Comparison of ENCODE assay signal across 42 cellular contexts in the genomic region with DNA sequence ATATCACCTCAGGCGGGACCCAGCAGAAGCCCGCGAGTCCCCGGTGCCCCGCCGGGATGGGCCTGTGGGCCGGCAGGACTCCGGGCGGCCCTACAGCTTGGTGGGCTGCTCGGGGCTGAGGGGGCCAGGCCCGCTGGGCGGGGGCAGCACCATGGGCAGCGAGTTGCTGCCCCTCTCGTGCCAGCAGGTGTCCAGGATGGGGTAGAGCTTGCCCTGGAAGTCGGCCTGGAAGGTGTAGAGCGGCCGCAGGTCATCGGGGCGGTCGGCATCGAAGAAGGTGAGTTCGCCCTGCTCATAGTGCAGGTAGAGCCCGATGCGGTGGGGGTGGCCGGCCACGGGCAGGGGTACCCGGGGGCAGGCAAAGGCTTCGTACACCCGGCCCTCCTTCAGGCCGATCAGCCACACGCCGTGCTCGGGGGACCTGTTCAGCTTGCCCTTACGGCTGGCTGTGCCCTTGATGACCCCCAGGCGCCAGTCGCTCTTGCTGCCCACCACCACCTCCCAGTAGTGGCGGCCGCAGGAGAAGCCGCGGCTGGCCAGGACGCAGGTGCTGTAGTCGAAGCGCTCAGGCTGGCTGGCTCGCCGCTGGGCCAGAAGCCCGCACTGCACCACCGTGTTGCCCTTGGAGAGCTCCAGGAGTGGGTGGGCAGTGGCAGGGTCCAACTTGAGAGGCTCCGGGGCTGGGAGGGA. TPM values are rescaled to one million over a fixed set of nuclear protein-coding genes. Genes with fewer than 3 reads are reported as not detected.
"Had no signal": no experiment of that assay in that cellular context is flagged by ENCODE, and none has a peak within 500 bp of the region (broad histone marks: within the 10 kb centered on the region; RNA-seq: fewer than 3 reads in every experiment).

No MANE protein-coding gene starts in this region.

- DNase-seq: activated CD4-positive, alpha-beta memory T cell treated with anti-CD3 and anti-CD28 coated beads for 36 hours; activated CD4-positive, alpha-beta T cell treated with anti-CD3 and anti-CD28 coated beads for 36 hours; activated CD4-positive, alpha-beta T cell treated with anti-CD3 and anti-CD28 coated beads, Interleukin-2, amount 10 ng/mL, durations not matched to agents 24 days and 14 days; activated CD4-positive, CD25-positive, alpha-beta regulatory T cell; activated CD4-positive, CD25-positive, alpha-beta regulatory T cell treated with anti-CD3 and anti-CD28 coated beads, Interleukin-2, amount 50 U/mL, for 72 hours; activated CD8-positive, alpha-beta memory T cell treated with anti-CD3 and anti-CD28 coated beads, Interleukin-2, amount 10 ng/mL, durations not matched to agents 7 days and 5 days; activated CD8-positive, alpha-beta memory T cell treated with anti-CD3 and anti-CD28 coated beads, Interleukin-2, amount 50 U/mL, for 4 hours; activated CD8-positive, alpha-beta T cell treated with anti-CD3 and anti-CD28 coated beads, Interleukin-2, amount 10 ng/mL, durations not matched to agents 7 days and 5 days; activated effector memory CD4-positive, alpha-beta T cell treated with anti-CD3 and anti-CD28 coated beads, Interleukin-2, amount 50 U/mL, for 16 hours; activated naive CD4-positive, alpha-beta T cell treated with anti-CD3 and anti-CD28 coated beads for 36 hours; activated naive CD8-positive, alpha-beta T cell treated with anti-CD3 and anti-CD28 coated beads for 36 hours; activated naive CD8-positive, alpha-beta T cell treated with anti-CD3 and anti-CD28 coated beads, Interleukin-2, amount 50 U/mL, for 24 hours; activated T-cell treated with anti-CD3 and anti-CD28 coated beads, Interleukin-2, amount 50 U/mL, for 1 hour; activated T-cell treated with anti-CD3 and anti-CD28 coated beads, Interleukin-2, amount 50 U/mL, for 48 hours; adrenal gland; amygdala; aorta; body of pancreas; caudate nucleus; cortex of kidney; dermis blood vessel endothelial cell; effector CD4-positive, alpha-beta T cell; effector memory CD8-positive, alpha-beta T cell; esophagus squamous epithelium; foreskin melanocyte; glutamatergic neuron; heart left ventricle; T-helper 1 cell; T-helper 17 cell; T1000; WERI-Rb-1 had no signal

- H3K4me3 Mint-ChIP-seq: activated CD4-positive, alpha-beta memory T cell treated with anti-CD3 and anti-CD28 coated beads for 36 hours; activated CD4-positive, alpha-beta T cell treated with anti-CD3 and anti-CD28 coated beads for 36 hours; activated CD4-positive, alpha-beta T cell treated with anti-CD3 and anti-CD28 coated beads, Interleukin-2, amount 10 ng/mL, durations not matched to agents 24 days and 14 days; activated CD8-positive, alpha-beta memory T cell treated with anti-CD3 and anti-CD28 coated beads, Interleukin-2, amount 10 ng/mL, durations not matched to agents 7 days and 5 days; activated CD8-positive, alpha-beta T cell treated with anti-CD3 and anti-CD28 coated beads, Interleukin-2, amount 10 ng/mL, durations not matched to agents 7 days and 5 days; activated naive CD4-positive, alpha-beta T cell treated with anti-CD3 and anti-CD28 coated beads for 36 hours; activated naive CD4-positive, alpha-beta T cell treated with anti-CD3 and anti-CD28 coated beads, Interleukin-2, amount 50 U/mL, for 24 hours; activated naive CD8-positive, alpha-beta T cell treated with anti-CD3 and anti-CD28 coated beads for 36 hours; activated naive CD8-positive, alpha-beta T cell treated with anti-CD3 and anti-CD28 coated beads, Interleukin-2, amount 50 U/mL, for 24 hours; activated T-helper 1 cell treated with anti-CD3 and anti-CD28 coated beads, Interleukin-12 subunit alpha, Interleukin-12 subunit beta, Interleukin-2, Interleukin-4 antibody, amounts not matched to agents 30 ng/mL and 10 ng/mL and 1 ng/mL, durations not matched to agents 14 hours and 24 hours and 36 hours; effector memory CD8-positive, alpha-beta T cell; T-helper 17 cell; T-helper 2 cell treated with Interferon-gamma antibody and Interleukin-4, amounts not matched to agents 5 μg/mL and 100 μg/mL, for 36 hours had no signal

- H3K27me3 Mint-ChIP-seq: activated CD4-positive, alpha-beta memory T cell treated with anti-CD3 and anti-CD28 coated beads for 36 hours; activated CD4-positive, alpha-beta T cell treated with anti-CD3 and anti-CD28 coated beads for 36 hours; activated CD4-positive, alpha-beta T cell treated with anti-CD3 and anti-CD28 coated beads, Interleukin-2, amount 10 ng/mL, durations not matched to agents 24 days and 14 days; activated CD8-positive, alpha-beta memory T cell treated with anti-CD3 and anti-CD28 coated beads, Interleukin-2, amount 10 ng/mL, durations not matched to agents 7 days and 5 days; activated naive CD4-positive, alpha-beta T cell treated with anti-CD3 and anti-CD28 coated beads, Interleukin-2, amount 50 U/mL, for 24 hours; activated naive CD8-positive, alpha-beta T cell treated with anti-CD3 and anti-CD28 coated beads for 36 hours; activated naive CD8-positive, alpha-beta T cell treated with anti-CD3 and anti-CD28 coated beads, Interleukin-2, amount 50 U/mL, for 24 hours; T-helper 17 cell had no signal

- H3K9me3 Mint-ChIP-seq: activated CD4-positive, alpha-beta memory T cell treated with anti-CD3 and anti-CD28 coated beads for 36 hours; activated CD4-positive, alpha-beta T cell treated with anti-CD3 and anti-CD28 coated beads, Interleukin-2, amount 10 ng/mL, durations not matched to agents 24 days and 14 days; activated naive CD4-positive, alpha-beta T cell treated with anti-CD3 and anti-CD28 coated beads for 36 hours; activated naive CD4-positive, alpha-beta T cell treated with anti-CD3 and anti-CD28 coated beads, Interleukin-2, amount 50 U/mL, for 24 hours; activated naive CD8-positive, alpha-beta T cell treated with anti-CD3 and anti-CD28 coated beads, Interleukin-2, amount 50 U/mL, for 24 hours; activated T-helper 1 cell treated with anti-CD3 and anti-CD28 coated beads, Interleukin-12 subunit alpha, Interleukin-12 subunit beta, Interleukin-2, Interleukin-4 antibody, amounts not matched to agents 30 ng/mL and 10 ng/mL and 1 ng/mL, durations not matched to agents 14 hours and 24 hours and 36 hours; effector memory CD8-positive, alpha-beta T cell; T-helper 2 cell treated with Interferon-gamma antibody and Interleukin-4, amounts not matched to agents 5 μg/mL and 100 μg/mL, for 36 hours had no signal

- H3K27me3 ChIP-seq: adrenal gland, body of pancreas, esophagus squamous epithelium, heart left ventricle had no signal

- H3K36me3 ChIP-seq: adrenal gland, esophagus squamous epithelium, gastroesophageal sphincter, heart left ventricle, WERI-Rb-1 had no signal

- H3K27ac Mint-ChIP-seq: activated CD4-positive, alpha-beta memory T cell treated with anti-CD3 and anti-CD28 coated beads for 36 hours; activated CD4-positive, alpha-beta T cell treated with anti-CD3 and anti-CD28 coated beads for 36 hours; activated CD4-positive, alpha-beta T cell treated with anti-CD3 and anti-CD28 coated beads, Interleukin-2, amount 10 ng/mL, durations not matched to agents 24 days and 14 days; activated CD8-positive, alpha-beta memory T cell treated with anti-CD3 and anti-CD28 coated beads, Interleukin-2, amount 10 ng/mL, durations not matched to agents 7 days and 5 days; activated CD8-positive, alpha-beta T cell treated with anti-CD3 and anti-CD28 coated beads, Interleukin-2, amount 10 ng/mL, durations not matched to agents 7 days and 5 days; activated naive CD4-positive, alpha-beta T cell treated with anti-CD3 and anti-CD28 coated beads for 36 hours; activated naive CD4-positive, alpha-beta T cell treated with anti-CD3 and anti-CD28 coated beads, Interleukin-2, amount 50 U/mL, for 24 hours; activated naive CD8-positive, alpha-beta T cell treated with anti-CD3 and anti-CD28 coated beads for 36 hours; activated naive CD8-positive, alpha-beta T cell treated with anti-CD3 and anti-CD28 coated beads, Interleukin-2, amount 50 U/mL, for 24 hours; activated T-helper 1 cell treated with anti-CD3 and anti-CD28 coated beads, Interleukin-12 subunit alpha, Interleukin-12 subunit beta, Interleukin-2, Interleukin-4 antibody, amounts not matched to agents 30 ng/mL and 10 ng/mL and 1 ng/mL, durations not matched to agents 14 hours and 24 hours and 36 hours; activated T-helper 2 cell treated with anti-CD3 and anti-CD28 coated beads, Interferon-gamma antibody, Interleukin-2, Interleukin-4, amounts not matched to agents 10 μg/mL and 5 μg/mL and 100 μg/mL, durations not matched to agents 14 hours and 24 hours and 36 hours; effector memory CD8-positive, alpha-beta T cell; T-helper 17 cell; T-helper 2 cell treated with Interferon-gamma antibody and Interleukin-4, amounts not matched to agents 5 μg/mL and 100 μg/mL, for 36 hours had no signal

- H3K4me3 ChIP-seq: adrenal gland, body of pancreas, esophagus squamous epithelium, gastroesophageal sphincter, heart left ventricle had no signal

- H3K27ac ChIP-seq: adrenal gland, body of pancreas, epithelial cell of prostate, esophagus squamous epithelium, gastroesophageal sphincter, heart left ventricle, WERI-Rb-1 had no signal

- H3K9me3 ChIP-seq: adrenal gland, body of pancreas, esophagus squamous epithelium, gastroesophageal sphincter, heart left ventricle had no signal

RNA-seq across cellular contexts. Expression of a gene that starts 14.9 kb away (rescaled TPM):
- total RNA-seq: activated CD4-positive, alpha-beta memory T cell treated with anti-CD3 and anti-CD28 coated beads for 36 hours; activated CD4-positive, alpha-beta T cell treated with anti-CD3 and anti-CD28 coated beads for 36 hours; activated CD4-positive, alpha-beta T cell treated with anti-CD3 and anti-CD28 coated beads, Interleukin-2, amount 10 ng/mL, durations not matched to agents 24 days and 14 days; activated CD8-positive, alpha-beta memory T cell treated with anti-CD3 and anti-CD28 coated beads for 36 hours; activated CD8-positive, alpha-beta memory T cell treated with anti-CD3 and anti-CD28 coated beads, Interleukin-2, amount 10 ng/mL, durations not matched to agents 7 days and 5 days; activated CD8-positive, alpha-beta T cell treated with anti-CD3 and anti-CD28 coated beads, Interleukin-2, amount 10 ng/mL, durations not matched to agents 7 days and 5 days; activated naive CD4-positive, alpha-beta T cell treated with anti-CD3 and anti-CD28 coated beads for 36 hours; activated naive CD8-positive, alpha-beta T cell treated with anti-CD3 and anti-CD28 coated beads for 36 hours; activated T-helper 1 cell treated with anti-CD3 and anti-CD28 coated beads, Interleukin-12 subunit alpha, Interleukin-12 subunit beta, Interleukin-2, Interleukin-4 antibody, amounts not matched to agents 30 ng/mL and 10 ng/mL and 1 ng/mL, durations not matched to agents 14 hours and 24 hours and 36 hours; activated T-helper 2 cell treated with anti-CD3 and anti-CD28 coated beads, Interferon-gamma antibody, Interleukin-2, Interleukin-4, amounts not matched to agents 10 μg/mL and 5 μg/mL and 100 μg/mL, durations not matched to agents 14 hours and 24 hours and 36 hours; chondrocyte; fibroblast of lung; fibroblast of villous mesenchyme; T-helper 17 cell had no signal
- polyA plus RNA-seq: fibroblast of lung had no signal

RNA-seq across cellular contexts. Expression of a gene that starts 15.0 kb away (rescaled TPM):
- total RNA-seq: activated CD4-positive, alpha-beta memory T cell treated with anti-CD3 and anti-CD28 coated beads for 36 hours; activated CD4-positive, alpha-beta T cell treated with anti-CD3 and anti-CD28 coated beads for 36 hours; activated CD4-positive, alpha-beta T cell treated with anti-CD3 and anti-CD28 coated beads, Interleukin-2, amount 10 ng/mL, durations not matched to agents 24 days and 14 days; activated CD8-positive, alpha-beta memory T cell treated with anti-CD3 and anti-CD28 coated beads for 36 hours; activated CD8-positive, alpha-beta memory T cell treated with anti-CD3 and anti-CD28 coated beads, Interleukin-2, amount 10 ng/mL, durations not matched to agents 7 days and 5 days; activated CD8-positive, alpha-beta T cell treated with anti-CD3 and anti-CD28 coated beads, Interleukin-2, amount 10 ng/mL, durations not matched to agents 7 days and 5 days; activated naive CD4-positive, alpha-beta T cell treated with anti-CD3 and anti-CD28 coated beads for 36 hours; activated naive CD8-positive, alpha-beta T cell treated with anti-CD3 and anti-CD28 coated beads for 36 hours; activated T-helper 1 cell treated with anti-CD3 and anti-CD28 coated beads, Interleukin-12 subunit alpha, Interleukin-12 subunit beta, Interleukin-2, Interleukin-4 antibody, amounts not matched to agents 30 ng/mL and 10 ng/mL and 1 ng/mL, durations not matched to agents 14 hours and 24 hours and 36 hours; activated T-helper 2 cell treated with anti-CD3 and anti-CD28 coated beads, Interferon-gamma antibody, Interleukin-2, Interleukin-4, amounts not matched to agents 10 μg/mL and 5 μg/mL and 100 μg/mL, durations not matched to agents 14 hours and 24 hours and 36 hours; aorta; body of pancreas; chondrocyte; dermis blood vessel endothelial cell; esophagus squamous epithelium; fibroblast of lung; fibroblast of villous mesenchyme; gastroesophageal sphincter; heart left ventricle; T-helper 17 cell had no signal
- polyA plus RNA-seq: esophagus, fibroblast of lung, heart left ventricle had no signal
